Comparison of ENCODE assay signal across 2 cellular contexts in genomic region chr20:44828640-44829039, GRCh38.
TF ChIP-seq lines count a peak whose summit lies in the region.

No MANE protein-coding gene starts in this region.

TF ChIP-seq in HepG2, 621 proteins besides CTCF, POLR2A, EP300 and RAD21:
- peak; percentile 60; the same call in 1 of the 2 replicates for TF ChIP-seq LCORL (IDR thresholded peaks at IDR 0.05)
- no peak for TF ChIP-seq LCORL (CRISPR knock-in tag; IDR thresholded peaks at IDR 0.05)
- no peak for TF ChIP-seq ZNF724P (CRISPR knock-in tag; IDR thresholded peaks at IDR 0.05; ENCODE audit: borderline replicate concordance)

TF ChIP-seq in K562, 482 proteins besides CTCF, POLR2A, EP300 and RAD21:
- TF ChIP-seq NFIC (IDR thresholded peaks at IDR 0.05), result peak; percentile 66
- TF ChIP-seq FOS (IDR thresholded peaks at IDR 0.05; ENCODE audit: extremely low read depth, insufficient read length), result no peak
